In the genomic region with DNA sequence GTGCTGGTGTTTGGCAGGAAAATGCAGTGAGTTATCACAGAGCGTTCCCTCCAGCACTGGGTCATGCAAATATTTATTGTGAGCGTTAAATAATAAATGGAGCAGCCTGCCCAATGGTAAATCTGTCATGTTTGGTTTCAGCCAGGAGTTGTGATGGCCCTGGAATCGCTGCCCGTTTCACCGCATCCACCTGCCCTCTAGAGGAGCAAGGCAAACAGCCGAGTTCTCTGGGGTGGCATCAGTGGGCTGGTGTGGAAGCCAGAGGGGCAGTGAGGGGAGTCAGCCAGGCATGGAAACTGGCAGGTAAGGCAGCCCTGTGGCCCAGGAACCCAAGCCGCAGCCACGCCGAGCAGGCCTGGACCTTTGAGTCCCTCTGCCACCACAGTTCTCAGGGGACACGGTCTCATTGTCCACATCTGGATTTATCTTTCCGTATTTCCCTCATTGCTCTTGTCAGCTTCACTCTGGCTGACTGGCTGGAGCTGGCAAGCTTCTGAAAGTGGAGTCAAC, we compare ENCODE assay signal across 11 cellular contexts. TPM values are rescaled to one million over a fixed set of nuclear protein-coding genes. Genes with fewer than 3 reads are reported as not detected.
A peak's percentile ranks its signal among the peaks of the same experiment; 100 is the strongest.
DNase-seq lines count a peak whose midpoint lies in the region; ATAC-seq, FAIRE-seq and TF ChIP-seq lines count a peak whose summit lies in the region.
"Not testable (repeated sequence)": the region's sequence is repeated elsewhere in the genome, so short reads cannot be mapped to it uniquely, and the experiment has no call there.
"Had no signal": no experiment of that assay in that cellular context is flagged by ENCODE, and none has a peak within 500 bp of the region (broad histone marks: within the 10 kb centered on the region; RNA-seq: fewer than 3 reads in every experiment).

No MANE protein-coding gene starts in this region.

- peak; percentile 50 for ATAC-seq in HepG2
- ATAC-seq in lower lobe of right lung: not testable (repeated sequence)

- BruUV-seq in HepG2 (replicated peaks; lab: Mats Ljungman, UMichigan): not testable (repeated sequence)

- DNase-seq in NCI-H526 treated with DMSO at 0.1 percent for 48 hours (lab: John Stamatoyannopoulos, UW) (peak; percentile 7), RPMI8226 (peak; percentile 2), esophagus muscularis mucosa (ENCODE audit: extremely low spot score) (peak; percentile 12), lower lobe of right lung (peak; percentile 10), retina (peak; percentile 56)
- DNase-seq in HepG2 (ENCODE audit: low spot score): not testable (repeated sequence)

- TF ChIP-seq POLR2A in esophagus muscularis mucosa (IDR thresholded peaks at IDR 0.05; ENCODE audit: low read depth); HepG2 (IDR thresholded peaks at IDR 0.05; ENCODE audit: insufficient read depth in 1 of 2, low read depth in 2 of 2, low read length in 2 of 2): not testable (repeated sequence)

- not testable (repeated sequence) for FAIRE-seq in HepG2 (lab: Jason Lieb, UNC)

- not testable (repeated sequence) for TF ChIP-seq CTCF in esophagus muscularis mucosa (IDR thresholded peaks at IDR 0.05); HepG2 (CRISPR knock-in tag; IDR thresholded peaks at IDR 0.05); lower lobe of right lung (IDR thresholded peaks at IDR 0.05)

- TF ChIP-seq RAD21 in HepG2 (CRISPR knock-in tag; IDR thresholded peaks at IDR 0.05): not testable (repeated sequence)

- not testable (repeated sequence) for H3K4me1 ChIP-seq in esophagus muscularis mucosa; HepG2 (ENCODE audit: insufficient read depth, low read length); lower lobe of right lung

- CTCF ChIA-PET in HepG2 (lab: Yijun Ruan, JAX; ENCODE audit: low intra/inter-chr PET ratio, low total read pairs): not testable (repeated sequence)

- WGBS in esophagus muscularis mucosa: no CpG with 5 or more reads among the region's 11 CpGs
- WGBS in HepG2 (ENCODE audit: low lambda C conversion rate): 31% methylated on average over 9 of the region's 11 CpGs

- TF ChIP-seq EP300 in esophagus muscularis mucosa (IDR thresholded peaks at IDR 0.05); HepG2 (IDR thresholded peaks at IDR 0.05; ENCODE audit: low read depth in 2 of 2, low read length in 2 of 2); HepG2 (CRISPR knock-in tag; IDR thresholded peaks at IDR 0.05; ENCODE audit: borderline replicate concordance): not testable (repeated sequence)

- POLR2A ChIA-PET in HepG2 (lab: Yijun Ruan, JAX): not testable (repeated sequence)

- not testable (repeated sequence) for H3K27ac ChIP-seq in esophagus muscularis mucosa (replicated peaks in 1 of 4); HepG2 (ENCODE audit: extremely low read length, insufficient read depth, low read length); lower lobe of right lung

- H3K27me3 ChIP-seq in esophagus muscularis mucosa; HepG2 (ENCODE audit: control insufficient read depth in 1 of 2, insufficient read depth in 2 of 2, low read length in 2 of 2); lower lobe of right lung (ENCODE audit: low read depth): not testable (repeated sequence)

- H4K20me1 ChIP-seq in HepG2 (ENCODE audit: insufficient read depth, low read length): not testable (repeated sequence)

- not testable (repeated sequence) for H3K4me2 ChIP-seq in HepG2 (ENCODE audit: low read depth, low read length)

- not testable (repeated sequence) for H3K4me3 ChIP-seq in esophagus muscularis mucosa; HepG2 (replicated peaks in 1 of 3; ENCODE audit: insufficient read depth in 1 of 3, low read depth in 2 of 3, low read length in 3 of 3); lower lobe of right lung

- not testable (repeated sequence) for H3K79me2 ChIP-seq in HepG2 (ENCODE audit: insufficient read depth, low read length)

- H3K9me3 ChIP-seq in esophagus muscularis mucosa; HepG2 (ENCODE audit: low read length); lower lobe of right lung: not testable (repeated sequence)

- in situ Hi-C loops in HepG2 (cut with HindIII; ENCODE audit: extremely low pct_ligation_motif_present, low pct_unique_long_range_greater_than_20kb): not testable (repeated sequence)

- not testable (repeated sequence) for H3K36me3 ChIP-seq in esophagus muscularis mucosa; HepG2 (replicated peaks in 1 of 2; ENCODE audit: control insufficient read depth in 1 of 2, insufficient read depth in 2 of 2, low read length in 2 of 2); lower lobe of right lung

- H2AFZ ChIP-seq in HepG2 (ENCODE audit: low read length): not testable (repeated sequence)

- H3K9ac ChIP-seq in HepG2 (ENCODE audit: insufficient read depth, low read depth, low read length): not testable (repeated sequence)

- intact Hi-C loops in esophagus muscularis mucosa (cut with DNase I); HepG2 (cut with micrococcal nuclease; ENCODE audit: unreplicated experiment); lower lobe of right lung (cut with DNase I): not testable (repeated sequence)

RNA-seq across cellular contexts. Expression of a gene that starts 37.1 kb away (rescaled TPM):
- total RNA-seq in esophagus muscularis mucosa (1 to 10 TPM in 2 of 4 donors, under 1 TPM in 1, not detected in 1; 0.99 to 3.8 (median 2.5) TPM), HepG2 (2016; rRNA removed; fragmentation: Illumina TruSeq; extraction: Trizol) (0.20 TPM in 1 of 2 replicates, not detected in the other), lower lobe of right lung (8.5 TPM)
- not detected in 2 replicates for total RNA-seq in HepG2 (2016; cell fraction: cytosol; rRNA removed; fragmentation: Illumina TruSeq; extraction: Trizol; ENCODE audit: low read depth)
- not detected in 2 replicates for total RNA-seq in HepG2 (2016; cell fraction: insoluble cytoplasmic fraction; rRNA removed; fragmentation: Illumina TruSeq; extraction: Trizol)
- not detected in 2 replicates for total RNA-seq in HepG2 (2016; cell fraction: membrane; rRNA removed; fragmentation: Illumina TruSeq; extraction: Trizol)
- total RNA-seq in HepG2 (2016; cell fraction: nucleus; rRNA removed; fragmentation: Illumina TruSeq; extraction: Trizol): not detected in 2 replicates
- 0.08 and 0.50 TPM in 2 replicates for polyA plus RNA-seq in HepG2 (2011; rRNA removed)
- polyA plus RNA-seq in HepG2 (2011; cell fraction: cytosol; rRNA removed): 0.24 and 0.29 TPM in 2 replicates
- polyA plus RNA-seq in HepG2 (2011; cell fraction: nucleus; rRNA removed): 1.4 and 2.0 TPM in 2 replicates
- polyA plus RNA-seq in HepG2 (2012): 1.1 TPM in 1 of 2 replicates, not detected in the other
- polyA plus RNA-seq in HepG2 (2016; cell fraction: cytosol; fragmentation: Illumina TruSeq; extraction: Trizol; ENCODE audit: low read depth): not detected in 2 replicates
- not detected in 2 replicates for polyA plus RNA-seq in HepG2 (2016; cell fraction: insoluble cytoplasmic fraction; fragmentation: Illumina TruSeq; extraction: Trizol; ENCODE audit: low read depth)
- polyA plus RNA-seq in HepG2 (2016; cell fraction: membrane; fragmentation: Illumina TruSeq; extraction: Trizol; ENCODE audit: low read depth): not detected in 2 replicates
- polyA plus RNA-seq in HepG2 (2016; cell fraction: nucleus; fragmentation: Illumina TruSeq; extraction: Trizol; ENCODE audit: insufficient read depth, low read depth): 1.4 TPM in 1 of 2 replicates, not detected in the other
- polyA minus RNA-seq in HepG2 (2011; rRNA and poly(A)+ RNA removed; ENCODE audit: low replicate concordance): not detected in 2 replicates
- polyA minus RNA-seq in HepG2 (2011; cell fraction: cytosol; rRNA and poly(A)+ RNA removed): not detected in 2 replicates
- polyA minus RNA-seq in HepG2 (2011; cell fraction: nucleus; rRNA and poly(A)+ RNA removed): 0.52 and 0.99 TPM in 2 replicates
- total RNA-seq: Daoy had no signal
- polyA plus RNA-seq: CD14-positive monocyte; CD4-positive, alpha-beta memory T cell; CD4-positive, CD25-positive, alpha-beta regulatory T cell; CD8-positive, alpha-beta memory T cell had no signal

RNA-seq across cellular contexts. Expression of a gene that starts 54.1 kb away (rescaled TPM):
- 10 to 100 TPM; 36.5 to 72.1 (median 49.7) TPM for total RNA-seq in esophagus muscularis mucosa
- 91.7 and 176 TPM in 2 replicates for total RNA-seq in HepG2 (2016; rRNA removed; fragmentation: Illumina TruSeq; extraction: Trizol)
- total RNA-seq in HepG2 (2016; cell fraction: cytosol; rRNA removed; fragmentation: Illumina TruSeq; extraction: Trizol; ENCODE audit: low read depth): 23.7 and 26.9 TPM in 2 replicates
- 79.8 and 173 TPM in 2 replicates for total RNA-seq in HepG2 (2016; cell fraction: insoluble cytoplasmic fraction; rRNA removed; fragmentation: Illumina TruSeq; extraction: Trizol)
- total RNA-seq in HepG2 (2016; cell fraction: membrane; rRNA removed; fragmentation: Illumina TruSeq; extraction: Trizol): 56.9 and 69.3 TPM in 2 replicates
- 167 and 204 TPM in 2 replicates for total RNA-seq in HepG2 (2016; cell fraction: nucleus; rRNA removed; fragmentation: Illumina TruSeq; extraction: Trizol)
- 243 and 289 TPM in 2 replicates for polyA plus RNA-seq in HepG2 (2011; rRNA removed)
- 201 and 203 TPM in 2 replicates for polyA plus RNA-seq in HepG2 (2011; cell fraction: cytosol; rRNA removed)
- polyA plus RNA-seq in HepG2 (2011; cell fraction: nucleus; rRNA removed): 179 and 192 TPM in 2 replicates
- polyA plus RNA-seq in HepG2 (2012): 230 and 254 TPM in 2 replicates
- 21.0 and 22.5 TPM in 2 replicates for polyA plus RNA-seq in HepG2 (2016; cell fraction: cytosol; fragmentation: Illumina TruSeq; extraction: Trizol; ENCODE audit: low read depth)
- 73.1 and 87.0 TPM in 2 replicates for polyA plus RNA-seq in HepG2 (2016; cell fraction: insoluble cytoplasmic fraction; fragmentation: Illumina TruSeq; extraction: Trizol; ENCODE audit: low read depth)
- polyA plus RNA-seq in HepG2 (2016; cell fraction: membrane; fragmentation: Illumina TruSeq; extraction: Trizol; ENCODE audit: low read depth): 39.3 and 45.7 TPM in 2 replicates
- polyA plus RNA-seq in HepG2 (2016; cell fraction: nucleus; fragmentation: Illumina TruSeq; extraction: Trizol; ENCODE audit: insufficient read depth, low read depth): 234 and 271 TPM in 2 replicates
- 110 and 255 TPM in 2 replicates for polyA minus RNA-seq in HepG2 (2011; rRNA and poly(A)+ RNA removed; ENCODE audit: low replicate concordance)
- polyA minus RNA-seq in HepG2 (2011; cell fraction: cytosol; rRNA and poly(A)+ RNA removed): 286 and 433 TPM in 2 replicates
- polyA minus RNA-seq in HepG2 (2011; cell fraction: nucleus; rRNA and poly(A)+ RNA removed): 151 and 209 TPM in 2 replicates
- 57.7 TPM for total RNA-seq in lower lobe of right lung
